In the genomic region with DNA sequence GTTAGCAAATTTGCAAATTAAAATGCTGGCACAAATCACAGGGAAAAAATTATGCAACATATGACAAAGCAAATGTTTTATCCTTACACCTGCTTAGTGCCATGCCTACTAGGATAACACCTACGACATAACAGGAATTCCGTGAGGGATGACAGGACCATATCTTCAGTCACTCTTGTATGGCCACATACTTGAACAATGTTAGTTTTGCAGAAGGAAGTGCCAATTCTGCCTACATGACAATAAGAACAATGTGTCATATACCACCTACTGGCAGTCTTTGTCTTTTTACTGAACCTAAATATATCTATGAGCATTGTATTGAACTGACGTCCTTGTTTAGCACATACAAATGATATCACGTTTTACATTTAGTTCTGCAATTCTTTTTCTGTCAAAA, we compare ENCODE assay signal across 12 cellular contexts.
"Had no signal": no experiment of that assay in that cellular context is flagged by ENCODE, and none has a peak within 500 bp of the region (broad histone marks: within the 10 kb centered on the region; RNA-seq: fewer than 3 reads in every experiment).

No MANE protein-coding gene starts in this region.

- H3K4me3 ChIP-seq: adrenal gland, gastroesophageal sphincter, neural progenitor cell, ovary, testis had no signal

- H3K9ac ChIP-seq: neural progenitor cell had no signal

- H2AFZ ChIP-seq: neural progenitor cell had no signal

- ATAC-seq: gastroesophageal sphincter had no signal

- H3K36me3 ChIP-seq: adrenal gland, gastroesophageal sphincter, neural progenitor cell, ovary had no signal

- H3K4me1 ChIP-seq: adrenal gland, gastroesophageal sphincter, testis had no signal

- H3K27ac ChIP-seq: adrenal gland, gastroesophageal sphincter, neural progenitor cell, ovary, testis had no signal

- H3K9me3 ChIP-seq: adrenal gland, gastroesophageal sphincter, ovary, testis had no signal

- H3K27me3 ChIP-seq: adrenal gland, gastroesophageal sphincter, neural progenitor cell, ovary, testis had no signal

- H3K4me2 ChIP-seq: neural progenitor cell had no signal

- DNase-seq: activated CD4-positive, alpha-beta T cell treated with anti-CD3 and anti-CD28 coated beads, Interleukin-2, amount 10 ng/mL, durations not matched to agents 7 days and 5 days; activated CD4-positive, CD25-positive, alpha-beta regulatory T cell; activated naive CD4-positive, alpha-beta T cell treated with anti-CD3 and anti-CD28 coated beads, Interleukin-2, amount 50 U/mL, for 16 hours; adrenal gland; cortex of kidney; effector memory CD4-positive, alpha-beta T cell; ovary; stimulated activated CD4-positive, alpha-beta T cell treated with anti-CD3 and anti-CD28 coated beads, Interleukin-15, amount 100 ng/mL, for 24 hours; stimulated activated CD4-positive, alpha-beta T cell treated with anti-CD3 and anti-CD28 coated beads, Interleukin-4, amount 100 ng/mL, for 24 hours; testis had no signal
